In genomic region chr6:52284460-52285173, GRCh38 we compare ENCODE assay signal across 8 cellular contexts. TPM values are rescaled to one million over a fixed set of nuclear protein-coding genes. Genes with fewer than 3 reads are reported as not detected.
DNase-seq lines count a peak whose midpoint lies in the region; ATAC-seq and TF ChIP-seq lines count a peak whose summit lies in the region.

TSS of gene MCM3 (minus strand) at chr6:52284742. CDS start at chr6:52284674, 68 bp downstream.

- peaks cover 42% of the 10 kb centered on the region for H3K4me1 Mint-ChIP-seq in activated T-cell treated with anti-CD3 and anti-CD28 coated beads, Interleukin-2, amount 50 U/mL, for 4 hours (ENCODE audit: low read depth)

- H3K4me1 ChIP-seq in Panc1 (ENCODE audit: control insufficient read depth, insufficient read depth, low read length): peaks cover 15% of the 10 kb centered on the region
- peaks cover 13 to 21% (median 17%) of the 10 kb centered on the region in 4 donors for H3K4me1 ChIP-seq in esophagus muscularis mucosa
- H3K4me1 ChIP-seq in muscle layer of duodenum (ENCODE audit: control insufficient read depth in 1 of 2, insufficient read depth in 2 of 2, low read length in 2 of 2): peaks cover 6 to 21% of the 10 kb centered on the region in 2 donors

- peaks cover 31% of the 10 kb centered on the region for H3K36me3 Mint-ChIP-seq in activated T-cell treated with anti-CD3 and anti-CD28 coated beads, Interleukin-2, amount 50 U/mL, for 4 hours (ENCODE audit: insufficient read depth)

- TF ChIP-seq POLR2A in esophagus muscularis mucosa (IDR thresholded peaks at IDR 0.05; ENCODE audit: low read depth): no peak

- in situ Hi-C loops in Panc1 (cut with HindIII; ENCODE audit: low pct_unique_long_range_greater_than_20kb, low sequenced_read_pairs): loop anchor here (10.0 kb wide), 1 partner anchor 120 kb away; no protein-coding TSS in a partner anchor

- H3K9me3 ChIP-seq in Panc1 (ENCODE audit: control insufficient read depth, insufficient read depth, low read depth, low read length) (no peaks in the 10 kb centered on the region), esophagus muscularis mucosa (no peaks in the 10 kb centered on the region), muscle layer of duodenum (ENCODE audit: control insufficient read depth in 1 of 2, low read length in 2 of 2) (no peaks in the 10 kb centered on the region)

- no peaks in the 10 kb centered on the region for H3K9me3 Mint-ChIP-seq in activated T-cell treated with anti-CD3 and anti-CD28 coated beads, Interleukin-2, amount 50 U/mL, for 4 hours

- intact Hi-C loops in Panc1 (cut with micrococcal nuclease; ENCODE audit: unreplicated experiment) (loop anchor here (2.0 to 10.0 kb wide), 2 partner anchors 78 to 380 kb away; partner anchors contain the start of gene PAQR8), esophagus muscularis mucosa (cut with DNase I) (loop anchor here (2.0 to 10.0 kb wide), 4 partner anchors 80 to 378 kb away; partner anchors contain the start of genes PAQR8 and TRAM2)

- H3K27me3 ChIP-seq in Panc1 (ENCODE audit: control insufficient read depth, insufficient read depth, low read length): no peaks in the 10 kb centered on the region
- no peaks in the 10 kb centered on the region for H3K27me3 ChIP-seq in esophagus muscularis mucosa
- no peaks in the 10 kb centered on the region for H3K27me3 ChIP-seq in muscle layer of duodenum (ENCODE audit: low read depth, low read length)

- ATAC-seq in GM21723 (IDR thresholded peaks at IDR 0.05; ENCODE audit: unreplicated experiment): peak; percentile 98
- ATAC-seq in Panc1: peak; percentile 99
- ATAC-seq in activated T-cell treated with anti-CD3 and anti-CD28 coated beads, Interleukin-2, amount 50 U/mL, for 4 hours: peak; percentile 98

- TF ChIP-seq EP300 in esophagus muscularis mucosa (IDR thresholded peaks at IDR 0.05): no peak

- BruUV-seq in Panc1 (replicated peaks; lab: Mats Ljungman, UMichigan): no TSS peak

- CTCF ChIA-PET in Panc1 (lab: Charles Lee): interaction anchor here (0.5 to 2.0 kb wide), 4 partner anchors 21 to 379 kb away, joined by 4 to 12 read pairs (median 8); no protein-coding TSS in a partner anchor

- POLR2A ChIA-PET in Panc1 (lab: Charles Lee): interaction anchor here (0.6 kb wide), 1 partner anchor 860 kb away, joined by 3 read pairs; no protein-coding TSS in a partner anchor

- no peaks in the 10 kb centered on the region for H3K27me3 Mint-ChIP-seq in activated T-cell treated with anti-CD3 and anti-CD28 coated beads, Interleukin-2, amount 50 U/mL, for 4 hours (ENCODE audit: low read depth)

- no peak within 1 kb of the TSS for H3K4me3 Mint-ChIP-seq in activated T-cell treated with anti-CD3 and anti-CD28 coated beads, Interleukin-2, amount 50 U/mL, for 4 hours

- H3K27ac ChIP-seq in Panc1 (ENCODE audit: low read length) (peak within 1 kb of the TSS; percentile 91), esophagus muscularis mucosa (replicated peaks in 1 of 4) (peak within 1 kb of the TSS; percentile 70 to 87 (median 73)), muscle layer of duodenum (ENCODE audit: low read length) (peak within 1 kb of the TSS; percentile 37)

- H3K36me3 ChIP-seq in Panc1 (ENCODE audit: control insufficient read depth, insufficient read depth, low read length) (peaks cover 37% of the 10 kb centered on the region), esophagus muscularis mucosa (peaks cover 20 to 34% (median 31%) of the 10 kb centered on the region in 4 donors), muscle layer of duodenum (ENCODE audit: control insufficient read depth in 1 of 2, insufficient read depth in 2 of 2, low read length in 2 of 2) (peaks cover 15 to 29% of the 10 kb centered on the region in 2 donors)

- under 1% methylated on average over 47 of the region's 52 CpGs for WGBS in esophagus muscularis mucosa

- TF ChIP-seq CTCF in Panc1 (IDR thresholded peaks at IDR 0.05) (no peak), esophagus muscularis mucosa (IDR thresholded peaks at IDR 0.05) (no peak)

- DNase-seq in DMS53 (lab: John Stamatoyannopoulos, UW): peak; percentile 100
- DNase-seq in KG1 (lab: John Stamatoyannopoulos, UW): peak; percentile 98
- DNase-seq in Panc1 (ENCODE audit: low read depth, low spot score): peak; percentile 99
- DNase-seq in activated T-cell treated with anti-CD3 and anti-CD28 coated beads, Interleukin-2, amount 50 U/mL, for 4 hours: peak; percentile 90
- peak; percentile 99 for DNase-seq in esophagus muscularis mucosa (ENCODE audit: extremely low spot score)
- peak; percentile 89 to 93 for DNase-seq in stimulated activated CD8-positive, alpha-beta memory T cell treated with anti-CD3 and anti-CD28 coated beads, Interleukin-7, amount 100 ng/mL, for 4 hours (ENCODE audit: low read depth in 2 of 2)

- peak within 1 kb of the TSS; percentile 84 to 93 for H3K4me3 ChIP-seq in Panc1 (ENCODE audit: low read depth in 2 of 2, low read length in 2 of 2)
- peak within 1 kb of the TSS; percentile 73 to 92 (median 83) for H3K4me3 ChIP-seq in esophagus muscularis mucosa
- H3K4me3 ChIP-seq in muscle layer of duodenum (ENCODE audit: low read depth in 1 of 2, low read length in 2 of 2): peak within 1 kb of the TSS; percentile 78 to 81

RNA-seq across cellular contexts. Expression of gene MCM3, which starts in this region (rescaled TPM):
- total RNA-seq in Panc1 (2021; ENCODE audit: unreplicated experiment) (107 TPM), esophagus muscularis mucosa (10 to 100 TPM; 32.4 to 42.6 (median 41.1) TPM)
- polyA plus RNA-seq in Panc1 (2012; ENCODE audit: insufficient read length): 60.2 TPM
- total RNA-seq in activated T-cell treated with anti-CD3 and anti-CD28 coated beads, Interleukin-2, amount 50 U/mL, for 4 hours: 100 to 1,000 TPM; 184 to 240 (median 199) TPM

Comparison
In these comparisons a context has a peak if more than half of its experiments do, and no peak if none do; other contexts are left out.
1. Peak in every context shown above with its lines: DNase-seq, ATAC-seq, H3K4me3 ChIP-seq and H3K27ac ChIP-seq.
2. H3K27ac ChIP-seq: peak in every context shown above with its lines; median percentile 91 in Panc1; 73 in esophagus muscularis mucosa; 37 in muscle layer of duodenum.